Comparison of ENCODE assay signal across 1 cellular context in the genomic region with DNA sequence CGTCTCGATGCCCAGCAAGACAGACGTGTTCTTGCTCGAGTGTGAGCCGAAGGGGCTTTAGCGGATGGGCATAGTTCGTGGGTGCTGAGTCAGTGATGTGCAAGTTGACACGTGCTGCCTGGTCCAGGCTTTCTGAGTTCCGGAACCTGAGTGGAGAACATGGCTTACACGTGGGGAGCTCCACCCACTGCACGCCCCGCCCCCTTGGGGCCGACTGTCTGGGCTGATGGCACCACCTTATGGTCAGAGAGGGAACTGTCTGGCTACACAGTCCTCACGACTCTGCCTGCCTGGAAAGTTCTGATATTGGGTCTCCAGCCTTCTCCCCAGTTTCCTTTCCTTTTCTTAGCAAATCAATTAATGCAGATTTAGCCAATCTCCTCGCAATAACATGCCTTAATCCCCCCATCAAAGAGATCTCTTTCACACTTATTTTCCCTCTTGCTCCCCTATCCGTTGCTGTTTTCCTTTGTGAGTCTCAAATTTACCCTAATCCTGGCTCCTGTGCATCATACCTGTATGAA.
TF ChIP-seq lines count a peak whose summit lies in the region.

No MANE protein-coding gene starts in this region.

TF ChIP-seq in HEK293, 187 proteins besides CTCF, POLR2A, EP300 and RAD21 (continued from another document and continues in another):
- TF ChIP-seq, protein P1, sequence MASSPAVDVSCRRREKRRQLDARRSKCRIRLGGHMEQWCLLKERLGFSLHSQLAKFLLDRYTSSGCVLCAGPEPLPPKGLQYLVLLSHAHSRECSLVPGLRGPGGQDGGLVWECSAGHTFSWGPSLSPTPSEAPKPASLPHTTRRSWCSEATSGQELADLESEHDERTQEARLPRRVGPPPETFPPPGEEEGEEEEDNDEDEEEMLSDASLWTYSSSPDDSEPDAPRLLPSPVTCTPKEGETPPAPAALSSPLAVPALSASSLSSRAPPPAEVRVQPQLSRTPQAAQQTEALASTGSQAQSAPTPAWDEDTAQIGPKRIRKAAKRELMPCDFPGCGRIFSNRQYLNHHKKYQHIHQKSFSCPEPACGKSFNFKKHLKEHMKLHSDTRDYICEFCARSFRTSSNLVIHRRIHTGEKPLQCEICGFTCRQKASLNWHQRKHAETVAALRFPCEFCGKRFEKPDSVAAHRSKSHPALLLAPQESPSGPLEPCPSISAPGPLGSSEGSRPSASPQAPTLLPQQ (tag by site-specific recombination; IDR thresholded peaks at IDR 0.05) = peak; percentile 63
- TF ChIP-seq ZSCAN4 (tag by site-specific recombination; IDR thresholded peaks at IDR 0.05) (peak; percentile 26; the same call in 1 of the 2 replicates), ZNF521 (tag by site-specific recombination; IDR thresholded peaks at IDR 0.05) (no peak), ZNF629 (tag by site-specific recombination; IDR thresholded peaks at IDR 0.05) (0 out of 2 replicates have a peak, but pooled peaks have one; percentile 28), ZNF157 (tag by site-specific recombination; IDR thresholded peaks at IDR 0.05) (no peak), ZXDB (tag by site-specific recombination; IDR thresholded peaks at IDR 0.05) (peak; percentile 41; the same call in 1 of the 2 replicates), ZNF426 (tag by site-specific recombination; IDR thresholded peaks at IDR 0.05) (no peak), ZNF433 (tag by site-specific recombination; IDR thresholded peaks at IDR 0.05; ENCODE audit: low read depth) (no peak), ZNF600 (tag by site-specific recombination; IDR thresholded peaks at IDR 0.05) (peak; percentile 92), ZNF404 (tag by site-specific recombination; IDR thresholded peaks at IDR 0.05) (no peak), ZFHX2 (tag by site-specific recombination; conservative IDR thresholded peaks at IDR 0.05) (peak; percentile 56; the same call in 1 of the 2 replicates), GLI4 (tag by site-specific recombination; IDR thresholded peaks at IDR 0.05) (no peak), ZNF2 (tag by site-specific recombination; IDR thresholded peaks at IDR 0.05) (peak; percentile 68; the same call in 1 of the 2 replicates), BCL11A (tag by site-specific recombination; IDR thresholded peaks at IDR 0.05; ENCODE audit: low read depth) (peak; percentile 46; the same call in 1 of the 2 replicates), ZBTB1 (tag by site-specific recombination; IDR thresholded peaks at IDR 0.05) (no peak), MZF1 (tag by site-specific recombination; IDR thresholded peaks at IDR 0.05; ENCODE audit: borderline replicate concordance) (0 out of 2 replicates have a peak, but pooled peaks have one; percentile 2), ZBTB21 (tag by site-specific recombination; IDR thresholded peaks at IDR 0.05) (0 out of 2 replicates have a peak, but pooled peaks have one; percentile 11), SP2 (tag by site-specific recombination; IDR thresholded peaks at IDR 0.05) (peak; percentile 51), ZNF658 (tag by site-specific recombination; IDR thresholded peaks at IDR 0.05) (no peak), PBX3 (CRISPR knock-in tag; IDR thresholded peaks at IDR 0.05) (no peak), HOXA7 (CRISPR knock-in tag; IDR thresholded peaks at IDR 0.05; ENCODE audit: borderline replicate concordance) (no peak), ZFP69B (tag by site-specific recombination; IDR thresholded peaks at IDR 0.05) (0 out of 2 replicates have a peak, but pooled peaks have one; percentile 37), ZNF654 (tag by site-specific recombination; IDR thresholded peaks at IDR 0.05; ENCODE audit: low read depth) (peak; percentile 90), ZNF24 (tag by site-specific recombination; IDR thresholded peaks at IDR 0.05) (peak; percentile 62; the same call in 1 of the 2 replicates), ZNF140 (tag by site-specific recombination; IDR thresholded peaks at IDR 0.05) (no peak)
- TF ChIP-seq, protein P2, sequence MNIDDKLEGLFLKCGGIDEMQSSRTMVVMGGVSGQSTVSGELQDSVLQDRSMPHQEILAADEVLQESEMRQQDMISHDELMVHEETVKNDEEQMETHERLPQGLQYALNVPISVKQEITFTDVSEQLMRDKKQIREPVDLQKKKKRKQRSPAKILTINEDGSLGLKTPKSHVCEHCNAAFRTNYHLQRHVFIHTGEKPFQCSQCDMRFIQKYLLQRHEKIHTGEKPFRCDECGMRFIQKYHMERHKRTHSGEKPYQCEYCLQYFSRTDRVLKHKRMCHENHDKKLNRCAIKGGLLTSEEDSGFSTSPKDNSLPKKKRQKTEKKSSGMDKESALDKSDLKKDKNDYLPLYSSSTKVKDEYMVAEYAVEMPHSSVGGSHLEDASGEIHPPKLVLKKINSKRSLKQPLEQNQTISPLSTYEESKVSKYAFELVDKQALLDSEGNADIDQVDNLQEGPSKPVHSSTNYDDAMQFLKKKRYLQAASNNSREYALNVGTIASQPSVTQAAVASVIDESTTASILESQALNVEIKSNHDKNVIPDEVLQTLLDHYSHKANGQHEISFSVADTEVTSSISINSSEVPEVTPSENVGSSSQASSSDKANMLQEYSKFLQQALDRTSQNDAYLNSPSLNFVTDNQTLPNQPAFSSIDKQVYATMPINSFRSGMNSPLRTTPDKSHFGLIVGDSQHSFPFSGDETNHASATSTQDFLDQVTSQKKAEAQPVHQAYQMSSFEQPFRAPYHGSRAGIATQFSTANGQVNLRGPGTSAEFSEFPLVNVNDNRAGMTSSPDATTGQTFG (tag by site-specific recombination; IDR thresholded peaks at IDR 0.05; ENCODE audit: borderline replicate concordance) = no peak
- TF ChIP-seq, protein P3, sequence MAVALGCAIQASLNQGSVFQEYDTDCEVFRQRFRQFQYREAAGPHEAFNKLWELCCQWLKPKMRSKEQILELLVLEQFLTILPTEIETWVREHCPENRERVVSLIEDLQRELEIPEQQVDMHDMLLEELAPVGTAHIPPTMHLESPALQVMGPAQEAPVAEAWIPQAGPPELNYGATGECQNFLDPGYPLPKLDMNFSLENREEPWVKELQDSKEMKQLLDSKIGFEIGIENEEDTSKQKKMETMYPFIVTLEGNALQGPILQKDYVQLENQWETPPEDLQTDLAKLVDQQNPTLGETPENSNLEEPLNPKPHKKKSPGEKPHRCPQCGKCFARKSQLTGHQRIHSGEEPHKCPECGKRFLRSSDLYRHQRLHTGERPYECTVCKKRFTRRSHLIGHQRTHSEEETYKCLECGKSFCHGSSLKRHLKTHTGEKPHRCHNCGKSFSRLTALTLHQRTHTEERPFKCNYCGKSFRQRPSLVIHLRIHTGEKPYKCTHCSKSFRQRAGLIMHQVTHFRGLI (tag by site-specific recombination; IDR thresholded peaks at IDR 0.05) = no peak
- TF ChIP-seq, protein P4, sequence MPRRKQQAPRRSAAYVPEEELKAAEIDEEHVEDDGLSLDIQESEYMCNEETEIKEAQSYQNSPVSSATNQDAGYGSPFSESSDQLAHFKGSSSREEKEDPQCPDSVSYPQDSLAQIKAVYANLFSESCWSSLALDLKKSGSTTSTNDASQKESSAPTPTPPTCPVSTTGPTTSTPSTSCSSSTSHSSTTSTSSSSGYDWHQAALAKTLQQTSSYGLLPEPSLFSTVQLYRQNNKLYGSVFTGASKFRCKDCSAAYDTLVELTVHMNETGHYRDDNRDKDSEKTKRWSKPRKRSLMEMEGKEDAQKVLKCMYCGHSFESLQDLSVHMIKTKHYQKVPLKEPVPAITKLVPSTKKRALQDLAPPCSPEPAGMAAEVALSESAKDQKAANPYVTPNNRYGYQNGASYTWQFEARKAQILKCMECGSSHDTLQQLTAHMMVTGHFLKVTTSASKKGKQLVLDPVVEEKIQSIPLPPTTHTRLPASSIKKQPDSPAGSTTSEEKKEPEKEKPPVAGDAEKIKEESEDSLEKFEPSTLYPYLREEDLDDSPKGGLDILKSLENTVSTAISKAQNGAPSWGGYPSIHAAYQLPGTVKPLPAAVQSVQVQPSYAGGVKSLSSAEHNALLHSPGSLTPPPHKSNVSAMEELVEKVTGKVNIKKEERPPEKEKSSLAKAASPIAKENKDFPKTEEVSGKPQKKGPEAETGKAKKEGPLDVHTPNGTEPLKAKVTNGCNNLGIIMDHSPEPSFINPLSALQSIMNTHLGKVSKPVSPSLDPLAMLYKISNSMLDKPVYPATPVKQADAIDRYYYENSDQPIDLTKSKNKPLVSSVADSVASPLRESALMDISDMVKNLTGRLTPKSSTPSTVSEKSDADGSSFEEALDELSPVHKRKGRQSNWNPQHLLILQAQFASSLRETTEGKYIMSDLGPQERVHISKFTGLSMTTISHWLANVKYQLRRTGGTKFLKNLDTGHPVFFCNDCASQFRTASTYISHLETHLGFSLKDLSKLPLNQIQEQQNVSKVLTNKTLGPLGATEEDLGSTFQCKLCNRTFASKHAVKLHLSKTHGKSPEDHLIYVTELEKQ (tag by site-specific recombination; IDR thresholded peaks at IDR 0.05; ENCODE audit: borderline replicate concordance) = no peak
- TF ChIP-seq, protein P5, sequence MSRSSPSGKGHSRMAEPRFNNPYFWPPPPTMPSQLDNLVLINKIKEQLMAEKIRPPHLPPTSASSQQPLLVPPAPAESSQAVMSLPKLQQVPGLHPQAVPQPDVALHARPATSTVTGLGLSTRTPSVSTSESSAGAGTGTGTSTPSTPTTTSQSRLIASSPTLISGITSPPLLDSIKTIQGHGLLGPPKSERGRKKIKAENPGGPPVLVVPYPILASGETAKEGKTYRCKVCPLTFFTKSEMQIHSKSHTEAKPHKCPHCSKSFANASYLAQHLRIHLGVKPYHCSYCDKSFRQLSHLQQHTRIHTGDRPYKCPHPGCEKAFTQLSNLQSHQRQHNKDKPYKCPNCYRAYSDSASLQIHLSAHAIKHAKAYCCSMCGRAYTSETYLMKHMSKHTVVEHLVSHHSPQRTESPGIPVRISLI (tag by site-specific recombination; IDR thresholded peaks at IDR 0.05) = no peak
- TF ChIP-seq, protein P6, sequence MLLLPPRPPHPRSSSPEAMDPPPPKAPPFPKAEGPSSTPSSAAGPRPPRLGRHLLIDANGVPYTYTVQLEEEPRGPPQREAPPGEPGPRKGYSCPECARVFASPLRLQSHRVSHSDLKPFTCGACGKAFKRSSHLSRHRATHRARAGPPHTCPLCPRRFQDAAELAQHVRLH (tag by site-specific recombination; IDR thresholded peaks at IDR 0.05) = peak; percentile 23; the same call in 1 of the 2 replicates
- TF ChIP-seq, protein P7, sequence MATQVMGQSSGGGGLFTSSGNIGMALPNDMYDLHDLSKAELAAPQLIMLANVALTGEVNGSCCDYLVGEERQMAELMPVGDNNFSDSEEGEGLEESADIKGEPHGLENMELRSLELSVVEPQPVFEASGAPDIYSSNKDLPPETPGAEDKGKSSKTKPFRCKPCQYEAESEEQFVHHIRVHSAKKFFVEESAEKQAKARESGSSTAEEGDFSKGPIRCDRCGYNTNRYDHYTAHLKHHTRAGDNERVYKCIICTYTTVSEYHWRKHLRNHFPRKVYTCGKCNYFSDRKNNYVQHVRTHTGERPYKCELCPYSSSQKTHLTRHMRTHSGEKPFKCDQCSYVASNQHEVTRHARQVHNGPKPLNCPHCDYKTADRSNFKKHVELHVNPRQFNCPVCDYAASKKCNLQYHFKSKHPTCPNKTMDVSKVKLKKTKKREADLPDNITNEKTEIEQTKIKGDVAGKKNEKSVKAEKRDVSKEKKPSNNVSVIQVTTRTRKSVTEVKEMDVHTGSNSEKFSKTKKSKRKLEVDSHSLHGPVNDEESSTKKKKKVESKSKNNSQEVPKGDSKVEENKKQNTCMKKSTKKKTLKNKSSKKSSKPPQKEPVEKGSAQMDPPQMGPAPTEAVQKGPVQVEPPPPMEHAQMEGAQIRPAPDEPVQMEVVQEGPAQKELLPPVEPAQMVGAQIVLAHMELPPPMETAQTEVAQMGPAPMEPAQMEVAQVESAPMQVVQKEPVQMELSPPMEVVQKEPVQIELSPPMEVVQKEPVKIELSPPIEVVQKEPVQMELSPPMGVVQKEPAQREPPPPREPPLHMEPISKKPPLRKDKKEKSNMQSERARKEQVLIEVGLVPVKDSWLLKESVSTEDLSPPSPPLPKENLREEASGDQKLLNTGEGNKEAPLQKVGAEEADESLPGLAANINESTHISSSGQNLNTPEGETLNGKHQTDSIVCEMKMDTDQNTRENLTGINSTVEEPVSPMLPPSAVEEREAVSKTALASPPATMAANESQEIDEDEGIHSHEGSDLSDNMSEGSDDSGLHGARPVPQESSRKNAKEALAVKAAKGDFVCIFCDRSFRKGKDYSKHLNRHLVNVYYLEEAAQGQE (tag by site-specific recombination; IDR thresholded peaks at IDR 0.05) = no peak
